19 cellular contexts compared by ENCODE assay signal in genomic region chr1:20029178-20029912, GRCh38. TPM values are rescaled to one million over a fixed set of nuclear protein-coding genes. Genes with fewer than 3 reads are reported as not detected.
"Had no signal": no experiment of that assay in that cellular context is flagged by ENCODE, and none has a peak within 500 bp of the region (broad histone marks: within the 10 kb centered on the region; RNA-seq: fewer than 3 reads in every experiment).

No MANE protein-coding gene starts in this region.

- H3K36me3 ChIP-seq: esophagus squamous epithelium, upper lobe of left lung had no signal

- H3K27ac Mint-ChIP-seq: activated B cell treated with CpG ODN at 0.5 μM for 24 hours; activated CD8-positive, alpha-beta T cell treated with anti-CD3 and anti-CD28 coated beads, Interleukin-2, amount 10 ng/mL, durations not matched to agents 7 days and 5 days; activated naive CD4-positive, alpha-beta T cell treated with anti-CD3 and anti-CD28 coated beads, Interleukin-2, amount 50 U/mL, for 72 hours; naive B cell; stimulated activated memory B cell treated with anti-CD40 and anti-IgM and Interleukin-4, amounts not matched to agents 10 μg/mL and 1 μg/mL and 100 μg/mL, for 72 hours; T-helper 1 cell treated with Interleukin-12 subunit alpha and Interleukin-12 subunit beta and Interleukin-4 antibody, amounts not matched to agents 30 μg/mL and 1 μg/mL, for 36 hours had no signal

- DNase-seq: activated B cell treated with CpG ODN at 0.5 μM for 24 hours; activated CD4-positive, alpha-beta T cell treated with anti-CD3 and anti-CD28 coated beads for 48 hours; activated CD8-positive, alpha-beta memory T cell treated with anti-CD3 and anti-CD28 coated beads, Interleukin-2, amount 50 U/mL, for 4 hours; activated CD8-positive, alpha-beta T cell treated with anti-CD3 and anti-CD28 coated beads, Interleukin-2, amount 10 ng/mL, durations not matched to agents 7 days and 5 days; activated effector memory CD4-positive, alpha-beta T cell treated with anti-CD3 and anti-CD28 coated beads, Interleukin-2, amount 50 U/mL, for 16 hours; activated T-cell treated with anti-CD3 and anti-CD28 coated beads, Interleukin-2, amount 50 U/mL, for 48 hours; amniotic stem cell; caudate nucleus; esophagus squamous epithelium; foreskin keratinocyte; mammary epithelial cell; naive B cell; stimulated activated CD4-positive, alpha-beta T cell treated with anti-CD3 and anti-CD28 coated beads, Interleukin-2, amount 100 ng/mL, for 48 hours; upper lobe of left lung had no signal

- ATAC-seq: activated CD8-positive, alpha-beta T cell treated with anti-CD3 and anti-CD28 coated beads, Interleukin-2, amount 10 ng/mL, durations not matched to agents 7 days and 5 days; activated naive CD4-positive, alpha-beta T cell treated with anti-CD3 and anti-CD28 coated beads, Interleukin-2, amount 50 U/mL, for 72 hours; foreskin keratinocyte; stimulated activated memory B cell treated with anti-CD40 and anti-IgM and Interleukin-4, amounts not matched to agents 10 μg/mL and 1 μg/mL and 100 μg/mL, for 72 hours had no signal

- H3K4me3 ChIP-seq: esophagus squamous epithelium, upper lobe of left lung had no signal

- H3K4me1 ChIP-seq: esophagus squamous epithelium, foreskin keratinocyte, parathyroid adenoma, upper lobe of left lung had no signal

- H3K27ac ChIP-seq: esophagus squamous epithelium, foreskin keratinocyte, parathyroid adenoma, upper lobe of left lung had no signal

- H3K4me3 Mint-ChIP-seq: activated B cell treated with CpG ODN at 0.5 μM for 24 hours; activated CD8-positive, alpha-beta T cell treated with anti-CD3 and anti-CD28 coated beads, Interleukin-2, amount 10 ng/mL, durations not matched to agents 7 days and 5 days; naive B cell; stimulated activated memory B cell treated with anti-CD40 and anti-IgM and Interleukin-4, amounts not matched to agents 10 μg/mL and 1 μg/mL and 100 μg/mL, for 72 hours; T-helper 1 cell treated with Interleukin-12 subunit alpha and Interleukin-12 subunit beta and Interleukin-4 antibody, amounts not matched to agents 30 μg/mL and 1 μg/mL, for 36 hours had no signal

- H3K4me1 Mint-ChIP-seq: activated B cell treated with CpG ODN at 0.5 μM for 24 hours; naive B cell; stimulated activated memory B cell treated with anti-CD40 and anti-IgM and Interleukin-4, amounts not matched to agents 10 μg/mL and 1 μg/mL and 100 μg/mL, for 72 hours had no signal

- H3K27me3 ChIP-seq: upper lobe of left lung had no signal

- H3K9me3 ChIP-seq: esophagus squamous epithelium, upper lobe of left lung had no signal

RNA-seq across cellular contexts. Expression of gene PLA2G5, which starts 40.6 kb away (rescaled TPM):
- total RNA-seq: activated B cell treated with CpG ODN at 0.5 μM for 24 hours; activated CD8-positive, alpha-beta T cell treated with anti-CD3 and anti-CD28 coated beads, Interleukin-2, amount 10 ng/mL, durations not matched to agents 7 days and 5 days; activated naive CD4-positive, alpha-beta T cell treated with anti-CD3 and anti-CD28 coated beads, Interleukin-2, amount 50 U/mL, for 72 hours; foreskin keratinocyte; mammary epithelial cell; mononuclear cell had no signal
- polyA plus RNA-seq: foreskin keratinocyte had no signal

RNA-seq across cellular contexts. Expression of gene PLA2G2A, which starts 49.9 kb away (rescaled TPM):
- total RNA-seq: activated B cell treated with CpG ODN at 0.5 μM for 24 hours; activated CD8-positive, alpha-beta T cell treated with anti-CD3 and anti-CD28 coated beads, Interleukin-2, amount 10 ng/mL, durations not matched to agents 7 days and 5 days; activated naive CD4-positive, alpha-beta T cell treated with anti-CD3 and anti-CD28 coated beads, Interleukin-2, amount 50 U/mL, for 72 hours; foreskin keratinocyte; mammary epithelial cell; mononuclear cell had no signal
- polyA plus RNA-seq: foreskin keratinocyte had no signal
